Comparison of ENCODE assay signal across 8 cellular contexts in the genomic region with DNA sequence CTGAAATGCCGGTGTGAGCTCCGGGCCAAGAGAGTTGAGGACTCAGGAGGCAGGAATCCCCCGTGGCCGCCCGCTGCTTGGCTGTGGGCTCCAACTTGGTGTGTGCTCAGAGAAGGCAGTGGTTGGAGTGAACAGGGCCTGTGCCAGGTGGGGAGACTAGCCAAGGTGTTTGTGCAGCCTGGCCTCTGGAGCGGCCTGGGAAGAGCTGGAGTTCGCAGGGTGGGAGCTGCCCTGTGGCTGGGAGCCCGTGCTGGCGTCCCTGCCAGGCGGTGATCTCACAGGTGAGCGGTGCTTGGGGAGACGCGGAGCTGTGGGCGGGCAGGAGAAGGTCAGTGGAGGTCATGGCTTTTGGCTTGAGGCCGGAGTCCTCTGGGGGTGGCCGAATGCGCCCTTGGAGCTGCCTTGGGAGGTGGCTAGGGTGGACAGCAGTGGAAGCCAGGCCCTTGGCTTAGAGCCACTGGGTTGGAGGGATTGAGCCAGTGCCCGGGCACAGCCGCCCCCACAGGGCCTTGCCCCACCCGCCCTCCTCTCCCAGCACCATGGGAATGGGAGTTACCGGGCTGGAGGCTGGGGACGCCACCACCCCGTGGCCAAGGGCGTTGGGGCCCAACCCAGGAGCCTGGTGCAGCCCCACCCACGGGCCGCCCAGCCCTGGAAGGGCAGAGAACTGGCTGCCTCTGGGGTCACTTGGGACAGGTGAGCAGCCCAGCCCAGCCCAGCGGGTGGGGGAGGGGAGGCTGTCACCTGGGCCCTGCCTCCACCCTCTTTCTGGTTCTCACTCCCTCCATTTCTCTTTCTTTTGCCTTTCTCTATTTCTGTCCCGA. TPM values are rescaled to one million over a fixed set of nuclear protein-coding genes. Genes with fewer than 3 reads are reported as not detected.
A peak's percentile ranks its signal among the peaks of the same experiment; 100 is the strongest.
DNase-seq lines count a peak whose midpoint lies in the region; ATAC-seq and TF ChIP-seq lines count a peak whose summit lies in the region.

No MANE protein-coding gene starts in this region.

- H3K36me3 ChIP-seq in WERI-Rb-1 (peaks cover 10% of the 10 kb centered on the region), fibroblast of lung (ENCODE audit: control insufficient read depth, insufficient read depth, low read length) (peaks cover 9% of the 10 kb centered on the region), neutrophil (peaks cover 31% of the 10 kb centered on the region)

- intact Hi-C loops in Right ventricle myocardium inferior (cut with DNase I), result no loop called here
- intact Hi-C loops in cardiac septum (cut with DNase I), result no loop called here

- peaks cover 11% of the 10 kb centered on the region for H3K79me2 ChIP-seq in fibroblast of lung (ENCODE audit: control insufficient read depth, insufficient read depth, low read length)

- ATAC-seq in Right ventricle myocardium inferior, result peak; percentile 15
- ATAC-seq in GM21737 (IDR thresholded peaks at IDR 0.05; ENCODE audit: unreplicated experiment), result no peak

- no peak overlapping the region for H2AFZ ChIP-seq in fibroblast of lung (ENCODE audit: low read length)

- H3K27ac ChIP-seq in WERI-Rb-1 (peak overlapping the region; percentile 74), fibroblast of lung (ENCODE audit: insufficient read depth, low read length) (peak overlapping the region; percentile 95), neutrophil (peak overlapping the region; percentile 100)

- H3K27me3 ChIP-seq in WERI-Rb-1 (ENCODE audit: insufficient read depth, low read depth, severe bottlenecking), result no peaks in the 10 kb centered on the region
- no peaks in the 10 kb centered on the region for H3K27me3 ChIP-seq in fibroblast of lung (ENCODE audit: control insufficient read depth, insufficient read depth, low read length)
- H3K27me3 ChIP-seq in neutrophil, result peaks cover under 1% of the 10 kb centered on the region

- peaks cover 54% of the 10 kb centered on the region for H3K4me1 ChIP-seq in fibroblast of lung (ENCODE audit: control insufficient read depth, extremely low read depth, insufficient read depth, low read length)
- H3K4me1 ChIP-seq in neutrophil (ENCODE audit: control insufficient read depth in 1 of 2, insufficient read depth in 1 of 2, low read depth in 1 of 2, low read length in 1 of 2), result peaks cover 81 to 86% of the 10 kb centered on the region in 2 experiments

- no peak for TF ChIP-seq CTCF in WERI-Rb-1 (IDR thresholded peaks at IDR 0.05; ENCODE audit: low read depth, low read length)
- no peak for TF ChIP-seq CTCF in fibroblast of lung (conservative IDR thresholded peaks at IDR 0.05 in 1 of 2, IDR thresholded peaks at IDR 0.05 in 1 of 2; ENCODE audit: low read depth in 1 of 2, low read length in 2 of 2)
- no peak for TF ChIP-seq CTCF in neutrophil (IDR thresholded peaks at IDR 0.05)

- no peak for DNase-seq in Right ventricle myocardium inferior (ENCODE audit: missing footprints)
- DNase-seq in cardiac septum (ENCODE audit: low spot score), result no peak
- no peak for DNase-seq in WERI-Rb-1
- peak in 1 of 2 donors; percentile 83 for DNase-seq in fibroblast of lung (ENCODE audit: low read depth in 2 of 2)
- no peak for DNase-seq in NCI-H146 (lab: John Stamatoyannopoulos, UW)
- DNase-seq in amniotic stem cell (lab: John Stamatoyannopoulos, UW), result no peak

- no peaks in the 10 kb centered on the region for H3K9me3 ChIP-seq in WERI-Rb-1 (ENCODE audit: severe bottlenecking)
- H3K9me3 ChIP-seq in fibroblast of lung (ENCODE audit: control insufficient read depth, insufficient read depth, low read depth, low read length), result no peaks in the 10 kb centered on the region
- H3K9me3 ChIP-seq in neutrophil, result no peaks in the 10 kb centered on the region

- peak overlapping the region; percentile 64 for H3K4me3 ChIP-seq in WERI-Rb-1 (ENCODE audit: low read depth, low read length)
- peak overlapping the region in 3 of 4 experiments; percentile 50 to 72 (median 60) for H3K4me3 ChIP-seq in fibroblast of lung (replicated peaks in 1 of 4; ENCODE audit: control extremely low read depth in 1 of 4, insufficient read depth in 1 of 4, low read depth in 3 of 4, low read length in 4 of 4)
- peak overlapping the region; percentile 71 to 72 for H3K4me3 ChIP-seq in neutrophil (ENCODE audit: low read depth in 1 of 2, low read length in 1 of 2)

- H4K20me1 ChIP-seq in fibroblast of lung (ENCODE audit: control insufficient read depth, extremely low read depth, insufficient read depth, low read length), result no peaks in the 10 kb centered on the region

- H3K9ac ChIP-seq in fibroblast of lung (ENCODE audit: insufficient read depth, low read length), result peak overlapping the region; percentile 92

- peak overlapping the region; percentile 91 for H3K4me2 ChIP-seq in fibroblast of lung (ENCODE audit: extremely low read depth, insufficient read depth, low read length)

RNA-seq across cellular contexts. Expression of a gene that starts 7.1 kb away (rescaled TPM):
- total RNA-seq in Right ventricle myocardium inferior (219 TPM), cardiac septum (318 TPM), fibroblast of lung (104 and 110 TPM in 2 replicates)
- 260 and 298 TPM in 2 replicates for polyA plus RNA-seq in fibroblast of lung
- 315 and 327 TPM in 2 replicates for polyA plus RNA-seq in fibroblast of lung (2012)
- polyA minus RNA-seq in fibroblast of lung (ENCODE audit: low replicate concordance), result 45.9 and 74.1 TPM in 2 replicates

RNA-seq across cellular contexts. Expression of a gene that starts 13.3 kb away (rescaled TPM):
- total RNA-seq in Right ventricle myocardium inferior (13.1 TPM), cardiac septum (20.0 TPM), fibroblast of lung (22.5 and 24.7 TPM in 2 replicates)
- polyA plus RNA-seq in fibroblast of lung, result 16.1 and 23.7 TPM in 2 replicates
- 34.6 and 64.3 TPM in 2 replicates for polyA plus RNA-seq in fibroblast of lung (2012)
- 12.0 and 14.1 TPM in 2 replicates for polyA minus RNA-seq in fibroblast of lung (ENCODE audit: low replicate concordance)

RNA-seq across cellular contexts. Expression of a gene that starts 13.7 kb away (rescaled TPM):
- total RNA-seq in Right ventricle myocardium inferior, result 62.8 TPM
- 97.5 TPM for total RNA-seq in cardiac septum
- 13.6 and 18.8 TPM in 2 replicates for total RNA-seq in fibroblast of lung
- polyA plus RNA-seq in fibroblast of lung, result 12.0 and 18.0 TPM in 2 replicates
- polyA plus RNA-seq in fibroblast of lung (2012), result 30.3 and 40.2 TPM in 2 replicates
- 27.6 and 36.6 TPM in 2 replicates for polyA minus RNA-seq in fibroblast of lung (ENCODE audit: low replicate concordance)

RNA-seq across cellular contexts. Expression of a gene that starts 20.5 kb away (rescaled TPM):
- total RNA-seq in Right ventricle myocardium inferior, result 656 TPM
- 486 TPM for total RNA-seq in cardiac septum
- 13.4 and 20.5 TPM in 2 replicates for total RNA-seq in fibroblast of lung
- polyA plus RNA-seq in fibroblast of lung, result 53.8 and 79.8 TPM in 2 replicates
- 174 and 278 TPM in 2 replicates for polyA plus RNA-seq in fibroblast of lung (2012)
- 23.2 and 31.0 TPM in 2 replicates for polyA minus RNA-seq in fibroblast of lung (ENCODE audit: low replicate concordance)

RNA-seq across cellular contexts. Expression of a gene that starts 23.6 kb away (rescaled TPM):
- total RNA-seq in Right ventricle myocardium inferior, result not detected
- total RNA-seq in cardiac septum, result not detected
- total RNA-seq in fibroblast of lung, result 0.17 TPM in 1 of 2 replicates, not detected in the other
- not detected in 2 replicates for polyA plus RNA-seq in fibroblast of lung
- polyA plus RNA-seq in fibroblast of lung (2012), result not detected in 2 replicates
- not detected in 2 replicates for polyA minus RNA-seq in fibroblast of lung (ENCODE audit: low replicate concordance)
